17 cellular contexts compared by ENCODE assay signal in the genomic region with DNA sequence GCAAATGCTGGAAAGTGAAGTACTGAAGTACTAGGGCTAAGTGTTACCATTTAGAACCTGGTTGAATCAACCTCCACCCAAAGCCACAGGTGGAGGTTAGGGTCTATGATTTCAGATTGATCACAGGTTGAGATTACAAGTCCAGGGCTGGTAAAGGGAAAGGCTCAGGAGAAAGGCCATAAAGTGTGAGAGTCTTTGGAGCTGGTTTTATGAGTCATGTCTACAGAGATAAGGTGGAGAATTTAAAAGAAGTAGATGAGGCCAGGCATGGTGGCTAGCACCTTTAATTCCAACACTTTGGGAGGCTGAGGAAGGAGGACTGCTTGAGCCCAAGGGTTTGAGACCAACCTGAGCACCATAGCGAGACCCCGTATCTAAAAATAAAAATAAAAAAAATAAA.
DNase-seq lines count a peak whose midpoint lies in the region; ATAC-seq and TF ChIP-seq lines count a peak whose summit lies in the region.
"Had no signal": no experiment of that assay in that cellular context is flagged by ENCODE, and none has a peak within 500 bp of the region (broad histone marks: within the 10 kb centered on the region; RNA-seq: fewer than 3 reads in every experiment).

No MANE protein-coding gene starts in this region.

- H3K27me3 ChIP-seq in foreskin keratinocyte: no peaks in the 10 kb centered on the region

- ATAC-seq in foreskin keratinocyte (peak; percentile 10), GM19467 (IDR thresholded peaks at IDR 0.05; ENCODE audit: unreplicated experiment) (no peak)
- ATAC-seq: HCT116 had no signal

- no peak for TF ChIP-seq CTCF in foreskin keratinocyte (conservative IDR thresholded peaks at IDR 0.05)

- no peak for TF ChIP-seq POLR2A in erythroblast (IDR thresholded peaks at IDR 0.05; ENCODE audit: low read length)

- H3K4me1 ChIP-seq in foreskin keratinocyte: no peaks in the 10 kb centered on the region

- DNase-seq in NCI-H226: peak; percentile 54
- peak; percentile 20 for DNase-seq in amniotic epithelial cell (ENCODE audit: low read depth)
- no peak for DNase-seq in foreskin keratinocyte
- DNase-seq in SW480 (ENCODE audit: low spot score): no peak
- no peak for DNase-seq in erythroblast (lab: John Stamatoyannopoulos, UW)
- DNase-seq in NCI-H2227 treated with DMSO at 0.1 percent for 48 hours (lab: John Stamatoyannopoulos, UW): no peak
- DNase-seq: C1 segment of cervical spinal cord; Calu3; CD4-positive, alpha-beta memory T cell; COR-L47; DMS53; DMS79 treated with DMSO at 0.1 percent for 48 hours; GF-D8; GM23248; H9 had no signal

- no peak overlapping the region for H3K27ac ChIP-seq in foreskin keratinocyte
- H3K27ac ChIP-seq: GM23248 had no signal

Comparison
In these comparisons a context has a peak if more than half of its experiments do, and no peak if none do; other contexts are left out.
1. DNase-seq: peak in NCI-H226 (single experiment) and amniotic epithelial cell (single experiment); none in foreskin keratinocyte (0 of 2), SW480 (single experiment), erythroblast (0 of 2) and NCI-H2227 treated with DMSO at 0.1 percent for 48 hours (single experiment).